Comparison of ENCODE assay signal across 1 cellular context in genomic region chr12:89949457-89950195, GRCh38.
TF ChIP-seq lines count a peak whose summit lies in the region.

No MANE protein-coding gene starts in this region.

TF ChIP-seq in A549, 52 proteins besides CTCF, POLR2A, EP300 and RAD21 (continued from another document):
- TF ChIP-seq ELK1 (IDR thresholded peaks at IDR 0.05; ENCODE audit: low read depth, low read length) (no peak), HOXB13 (CRISPR knock-in tag; IDR thresholded peaks at IDR 0.05; ENCODE audit: low read depth) (peak; percentile 12; the same call in 1 of the 2 replicates), SMC3 (IDR thresholded peaks at IDR 0.05) (peak; percentile 45; the same call in 2 of the 3 replicates), TFCP2L1 (CRISPR knock-in tag; IDR thresholded peaks at IDR 0.05) (no peak), CEBPB (IDR thresholded peaks at IDR 0.05) (peak; percentile 99), JUN (IDR thresholded peaks at IDR 0.05) (peak; percentile 43 to 93; a peak in 4 of 5 replicates), CBX2 (IDR thresholded peaks at IDR 0.05; ENCODE audit: borderline replicate concordance, low read depth) (no peak), HES2 (IDR thresholded peaks at IDR 0.05) (peak; percentile 93), FOSL2 (IDR thresholded peaks at IDR 0.05) (peak; percentile 91), FOSL2 (CRISPR knock-in tag; IDR thresholded peaks at IDR 0.05) (peak; percentile 98)
